Comparison of ENCODE assay signal across 13 cellular contexts in genomic region chr2:161088658-161089350, GRCh38.
DNase-seq lines count a peak whose midpoint lies in the region; ATAC-seq and TF ChIP-seq lines count a peak whose summit lies in the region.
"Had no signal": no experiment of that assay in that cellular context is flagged by ENCODE, and none has a peak within 500 bp of the region (broad histone marks: within the 10 kb centered on the region; RNA-seq: fewer than 3 reads in every experiment).

No MANE protein-coding gene starts in this region.

- no peaks in the 10 kb centered on the region for H3K27me3 Mint-ChIP-seq in activated CD4-positive, alpha-beta memory T cell treated with anti-CD3 and anti-CD28 coated beads, Interleukin-2, amount 10 ng/mL, durations not matched to agents 7 days and 5 days
- H3K27me3 Mint-ChIP-seq: activated naive CD8-positive, alpha-beta T cell treated with anti-CD3 and anti-CD28 coated beads, Interleukin-2, amount 10 ng/mL, durations not matched to agents 7 days and 5 days had no signal

- H3K9me3 ChIP-seq in BE2C (no peaks in the 10 kb centered on the region), lower lobe of right lung (no peaks in the 10 kb centered on the region), left lung (no peaks in the 10 kb centered on the region)
- H3K9me3 ChIP-seq: stomach had no signal

- intact Hi-C loops in lower lobe of right lung (cut with DNase I) (no loop called here), left lung (cut with DNase I) (no loop called here)

- ATAC-seq in GM19328 (IDR thresholded peaks at IDR 0.05; ENCODE audit: unreplicated experiment) (peak; percentile 93), HG02840 (IDR thresholded peaks at IDR 0.05; ENCODE audit: low FRiP score, unreplicated experiment) (peak; percentile 86), HG03565 (IDR thresholded peaks at IDR 0.05; ENCODE audit: unreplicated experiment) (peak; percentile 87), lower lobe of right lung (no peak), left lung (no peak)

- H3K4me1 ChIP-seq in BE2C (no peaks in the 10 kb centered on the region), lower lobe of right lung (no peaks in the 10 kb centered on the region), left lung (peaks cover 0 to 2% of the 10 kb centered on the region in 2 donors)
- H3K4me1 ChIP-seq: stomach had no signal

- H3K9me3 Mint-ChIP-seq in activated CD4-positive, alpha-beta memory T cell treated with anti-CD3 and anti-CD28 coated beads, Interleukin-2, amount 10 ng/mL, durations not matched to agents 7 days and 5 days: peaks cover 14% of the 10 kb centered on the region

- H3K4me3 ChIP-seq in GM06990 (replicated peaks; ENCODE audit: low read depth, low read length): no peak overlapping the region
- no peak overlapping the region for H3K4me3 ChIP-seq in BE2C (ENCODE audit: low read depth, low read length)
- H3K4me3 ChIP-seq in lower lobe of right lung: no peak overlapping the region
- H3K4me3 ChIP-seq in left lung: no peak overlapping the region
- H3K4me3 ChIP-seq: smooth muscle cell, stomach had no signal

- H3K27me3 ChIP-seq in GM06990 (replicated peaks; ENCODE audit: control insufficient read depth, insufficient read depth, low read length) (no peaks in the 10 kb centered on the region), BE2C (no peaks in the 10 kb centered on the region), lower lobe of right lung (ENCODE audit: low read depth) (no peaks in the 10 kb centered on the region), left lung (no peaks in the 10 kb centered on the region)
- H3K27me3 ChIP-seq: stomach had no signal

- H3K4me1 Mint-ChIP-seq in activated CD4-positive, alpha-beta memory T cell treated with anti-CD3 and anti-CD28 coated beads, Interleukin-2, amount 10 ng/mL, durations not matched to agents 7 days and 5 days: peaks cover 48% of the 10 kb centered on the region

- no peak overlapping the region for H3K4me3 Mint-ChIP-seq in activated CD4-positive, alpha-beta memory T cell treated with anti-CD3 and anti-CD28 coated beads, Interleukin-2, amount 10 ng/mL, durations not matched to agents 7 days and 5 days
- H3K4me3 Mint-ChIP-seq: activated naive CD8-positive, alpha-beta T cell treated with anti-CD3 and anti-CD28 coated beads, Interleukin-2, amount 10 ng/mL, durations not matched to agents 7 days and 5 days had no signal

- CTCF ChIA-PET in activated CD4-positive, alpha-beta memory T cell treated with anti-CD3 and anti-CD28 coated beads, Interleukin-2, amount 10 ng/mL, durations not matched to agents 7 days and 5 days (lab: Charles Lee): interaction anchor here (1.8 to 3.2 kb wide), 2 partner anchors 25 to 49 kb away, joined by 6 to 20 read pairs; no protein-coding TSS in a partner anchor

- POLR2A ChIA-PET in activated CD4-positive, alpha-beta memory T cell treated with anti-CD3 and anti-CD28 coated beads, Interleukin-2, amount 10 ng/mL, durations not matched to agents 7 days and 5 days (lab: Charles Lee): interaction anchor here (1.0 to 1.2 kb wide), 3 partner anchors 15 to 71 kb away, joined by 3 read pairs; partner anchors contain the start of gene TANK

- H3K36me3 Mint-ChIP-seq in activated CD4-positive, alpha-beta memory T cell treated with anti-CD3 and anti-CD28 coated beads, Interleukin-2, amount 10 ng/mL, durations not matched to agents 7 days and 5 days (ENCODE audit: low read depth): peaks cover 9% of the 10 kb centered on the region

- TF ChIP-seq CTCF in GM06990 (IDR thresholded peaks at IDR 0.05; ENCODE audit: insufficient read depth, low read length, poor library complexity, severe bottlenecking) (no peak), BE2C (IDR thresholded peaks at IDR 0.05; ENCODE audit: low read depth, low read length) (no peak), lower lobe of right lung (IDR thresholded peaks at IDR 0.05) (no peak), left lung (IDR thresholded peaks at IDR 0.05) (no peak)

- H3K27ac Mint-ChIP-seq in activated CD4-positive, alpha-beta memory T cell treated with anti-CD3 and anti-CD28 coated beads, Interleukin-2, amount 10 ng/mL, durations not matched to agents 7 days and 5 days: no peak overlapping the region

- no peaks in the 10 kb centered on the region for H3K36me3 ChIP-seq in GM06990 (ENCODE audit: control insufficient read depth, insufficient read depth, low read length)
- no peaks in the 10 kb centered on the region for H3K36me3 ChIP-seq in BE2C
- H3K36me3 ChIP-seq in lower lobe of right lung: no peaks in the 10 kb centered on the region
- no peaks in the 10 kb centered on the region for H3K36me3 ChIP-seq in left lung
- H3K36me3 ChIP-seq: stomach had no signal

- H3K27ac ChIP-seq in lower lobe of right lung (no peak overlapping the region), left lung (no peak overlapping the region)
- H3K27ac ChIP-seq: stomach had no signal

- DNase-seq in GM06990 (ENCODE audit: extremely low read depth, insufficient read length) (peak; percentile 76), BE2C (no peak), lower lobe of right lung (no peak), left lung (no peak)
- no peak for DNase-seq in activated CD4-positive, alpha-beta memory T cell treated with anti-CD3 and anti-CD28 coated beads, Interleukin-2, amount 10 ng/mL, durations not matched to agents 7 days and 5 days
- DNase-seq: activated naive CD8-positive, alpha-beta T cell treated with anti-CD3 and anti-CD28 coated beads, Interleukin-2, amount 10 ng/mL, durations not matched to agents 7 days and 5 days; KG1; NCI-H774; stomach had no signal

Comparison
In these comparisons a context has a peak if more than half of its experiments do, and no peak if none do; other contexts are left out.
1. ATAC-seq: peak in GM19328 (single experiment), HG02840 (single experiment) and HG03565 (single experiment); none in lower lobe of right lung (0 of 2) and left lung (single experiment).